Comparison of ENCODE assay signal across 8 cellular contexts in the genomic region with DNA sequence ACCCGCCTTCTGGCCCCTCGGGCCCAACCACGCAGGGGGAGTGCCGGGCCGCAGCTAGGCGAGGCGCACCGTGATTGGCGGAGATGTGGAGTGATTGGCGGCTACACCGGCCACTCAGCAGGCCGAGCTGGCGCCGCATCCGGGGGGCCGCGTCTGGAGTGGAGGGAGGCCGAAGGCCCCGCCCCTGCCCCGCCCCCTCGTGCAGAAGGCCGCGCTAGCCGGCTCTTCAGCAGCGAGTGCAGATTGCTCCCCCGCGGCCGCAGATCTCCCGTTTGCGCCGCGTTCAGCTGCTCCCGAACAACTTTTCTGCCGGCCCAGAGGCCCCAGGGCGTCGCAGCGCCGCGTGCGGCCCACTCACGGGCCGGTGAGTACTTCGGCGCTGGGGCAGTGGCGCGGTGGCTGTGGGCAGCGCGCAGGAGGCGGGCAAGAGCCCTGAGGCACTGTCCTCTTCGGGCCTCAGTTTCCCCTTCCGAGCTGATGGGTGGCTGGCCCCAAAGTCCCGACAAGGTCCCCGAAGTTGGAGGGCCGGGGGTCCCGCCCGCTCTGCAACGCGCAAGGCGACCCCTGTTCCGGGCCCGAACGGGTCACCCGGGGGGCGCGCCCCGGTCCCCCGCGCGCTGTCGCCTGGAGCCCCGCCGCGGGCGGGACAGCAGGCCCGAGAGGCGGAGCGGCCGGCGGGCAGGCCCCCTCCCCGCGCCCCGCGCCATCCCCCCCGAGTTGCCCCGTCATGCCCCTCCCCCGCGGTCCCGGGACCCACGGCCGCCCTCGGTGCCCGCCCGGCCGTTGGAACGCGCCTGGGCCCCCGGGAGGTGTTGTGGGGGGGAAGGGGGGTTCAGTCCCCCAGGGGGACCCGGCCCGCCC. TPM values are rescaled to one million over a fixed set of nuclear protein-coding genes. Genes with fewer than 3 reads are reported as not detected.
DNase-seq lines count a peak whose midpoint lies in the region; ATAC-seq and TF ChIP-seq lines count a peak whose summit lies in the region.

A gene with protein sequence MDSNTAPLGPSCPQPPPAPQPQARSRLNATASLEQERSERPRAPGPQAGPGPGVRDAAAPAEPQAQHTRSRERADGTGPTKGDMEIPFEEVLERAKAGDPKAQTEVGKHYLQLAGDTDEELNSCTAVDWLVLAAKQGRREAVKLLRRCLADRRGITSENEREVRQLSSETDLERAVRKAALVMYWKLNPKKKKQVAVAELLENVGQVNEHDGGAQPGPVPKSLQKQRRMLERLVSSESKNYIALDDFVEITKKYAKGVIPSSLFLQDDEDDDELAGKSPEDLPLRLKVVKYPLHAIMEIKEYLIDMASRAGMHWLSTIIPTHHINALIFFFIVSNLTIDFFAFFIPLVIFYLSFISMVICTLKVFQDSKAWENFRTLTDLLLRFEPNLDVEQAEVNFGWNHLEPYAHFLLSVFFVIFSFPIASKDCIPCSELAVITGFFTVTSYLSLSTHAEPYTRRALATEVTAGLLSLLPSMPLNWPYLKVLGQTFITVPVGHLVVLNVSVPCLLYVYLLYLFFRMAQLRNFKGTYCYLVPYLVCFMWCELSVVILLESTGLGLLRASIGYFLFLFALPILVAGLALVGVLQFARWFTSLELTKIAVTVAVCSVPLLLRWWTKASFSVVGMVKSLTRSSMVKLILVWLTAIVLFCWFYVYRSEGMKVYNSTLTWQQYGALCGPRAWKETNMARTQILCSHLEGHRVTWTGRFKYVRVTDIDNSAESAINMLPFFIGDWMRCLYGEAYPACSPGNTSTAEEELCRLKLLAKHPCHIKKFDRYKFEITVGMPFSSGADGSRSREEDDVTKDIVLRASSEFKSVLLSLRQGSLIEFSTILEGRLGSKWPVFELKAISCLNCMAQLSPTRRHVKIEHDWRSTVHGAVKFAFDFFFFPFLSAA (plus strand): TSS at position 200 of the 861 bp plus-strand sequence. CDS start 7,606 bp downstream, outside the sequence.

- H3K4me1 Mint-ChIP-seq in CD8-positive, alpha-beta T cell (ENCODE audit: low read depth), result peaks cover 20% of the 10 kb centered on the region

- peaks cover 13% of the 10 kb centered on the region for H3K4me1 ChIP-seq in CD8-positive, alpha-beta T cell (ENCODE audit: insufficient read depth, low read length)
- H3K4me1 ChIP-seq in mesendoderm (ENCODE audit: control insufficient read depth, low read depth, low read length), result peaks cover 2% of the 10 kb centered on the region

- POLR2A ChIA-PET in CD8-positive, alpha-beta T cell (lab: Charles Lee), result interaction anchor here (1.0 to 1.1 kb wide), 5 partner anchors 9 to 1889 kb away, joined by 3 to 6 read pairs (median 3); a partner anchor contains a TSS

- no peak within 1 kb of the TSS for H2BK5ac ChIP-seq in mesendoderm (ENCODE audit: low read length)

- peak within 1 kb of the TSS; percentile 90 for H3K9ac ChIP-seq in mesendoderm (ENCODE audit: low read length)

- intact Hi-C loops in CD8-positive, alpha-beta T cell (cut with DNase I, micrococcal nuclease), result loop anchor here (1.0 to 5.0 kb wide), 5 partner anchors 20 to 832 kb away; a partner anchor contains a TSS

- CTCF ChIA-PET in CD8-positive, alpha-beta T cell (lab: Charles Lee), result interaction anchor here (6.3 kb wide), 1 partner anchor 20 kb away, joined by 42 read pairs; no protein-coding TSS in a partner anchor

- peak within 1 kb of the TSS; percentile 71 for H3K4me2 ChIP-seq in mesendoderm (ENCODE audit: low read length)

- in situ Hi-C loops in endometrial microvascular endothelial cells (cut with HindIII; ENCODE audit: inconsistent ontology term, low pct_unique_long_range_greater_than_20kb, low sequenced_read_pairs), result no loop called here

- peak within 1 kb of the TSS; percentile 82 for H3K18ac ChIP-seq in mesendoderm (ENCODE audit: low read length)

- peaks cover 6% of the 10 kb centered on the region for H3K79me1 ChIP-seq in mesendoderm (ENCODE audit: low read length)

- H3K23ac ChIP-seq in mesendoderm (ENCODE audit: low read length), result peak within 1 kb of the TSS; percentile 3

- no peaks in the 10 kb centered on the region for H3K36me3 Mint-ChIP-seq in CD8-positive, alpha-beta T cell

- no peaks in the 10 kb centered on the region for H3K27me3 ChIP-seq in CD8-positive, alpha-beta T cell (ENCODE audit: insufficient read depth, low read length)
- H3K27me3 ChIP-seq in mesendoderm (ENCODE audit: insufficient read depth, low read length, poor library complexity), result no peaks in the 10 kb centered on the region

- no peak within 1 kb of the TSS for H2BK15ac ChIP-seq in mesendoderm (replicated peaks; ENCODE audit: low read depth)

- H3K79me2 ChIP-seq in mesendoderm (ENCODE audit: control insufficient read depth, insufficient read depth, low read length), result peaks cover 3% of the 10 kb centered on the region

- H3K4ac ChIP-seq in mesendoderm (ENCODE audit: low read depth, low read length), result peak within 1 kb of the TSS; percentile 78

- H3K4me3 Mint-ChIP-seq in CD8-positive, alpha-beta T cell, result peak within 1 kb of the TSS; percentile 87

- no peak within 1 kb of the TSS for H2BK120ac ChIP-seq in mesendoderm (ENCODE audit: low read depth, low read length)

- H4K5ac ChIP-seq in mesendoderm (ENCODE audit: low read length), result no peak within 1 kb of the TSS

- peak; percentile 98 for ATAC-seq in CD8-positive, alpha-beta T cell
- peak; percentile 100 for ATAC-seq in GM19468 (IDR thresholded peaks at IDR 0.05; ENCODE audit: extremely low read depth, unreplicated experiment)

- no peaks in the 10 kb centered on the region for H3K36me3 ChIP-seq in CD8-positive, alpha-beta T cell (ENCODE audit: insufficient read depth, low read length)
- H3K36me3 ChIP-seq in mesendoderm (ENCODE audit: control insufficient read depth, insufficient read depth, low read length), result no peaks in the 10 kb centered on the region

- WGBS in mesendoderm (ENCODE audit: extremely low coverage, insufficient coverage, low lambda C conversion rate), result no CpG with 5 or more reads among the region's 99 CpGs

- peak within 1 kb of the TSS; percentile 94 for H3K56ac ChIP-seq in mesendoderm (ENCODE audit: low read length)

- H3K9me3 ChIP-seq in CD8-positive, alpha-beta T cell (ENCODE audit: low read length), result no peaks in the 10 kb centered on the region

- H3K27ac ChIP-seq in CD8-positive, alpha-beta T cell (ENCODE audit: low read depth, low read length), result peak within 1 kb of the TSS; percentile 11
- no peak within 1 kb of the TSS for H3K27ac ChIP-seq in mesendoderm (ENCODE audit: low read depth, low read length)

- no peak for TF ChIP-seq CTCF in CD8-positive, alpha-beta T cell (IDR thresholded peaks at IDR 0.05)

- H3K27ac Mint-ChIP-seq in CD8-positive, alpha-beta T cell, result peak within 1 kb of the TSS; percentile 41

- no peak within 1 kb of the TSS for H4K8ac ChIP-seq in mesendoderm (ENCODE audit: low read depth, low read length)

- no peaks in the 10 kb centered on the region for H3K9me3 Mint-ChIP-seq in CD8-positive, alpha-beta T cell

- no peaks in the 10 kb centered on the region for H3K27me3 Mint-ChIP-seq in CD8-positive, alpha-beta T cell (ENCODE audit: low read depth)

- H3K4me3 ChIP-seq in CD8-positive, alpha-beta T cell (ENCODE audit: low read depth, low read length), result peak within 1 kb of the TSS; percentile 70
- H3K4me3 ChIP-seq in mesendoderm (ENCODE audit: low read length), result peak within 1 kb of the TSS; percentile 77

- H2AK5ac ChIP-seq in mesendoderm (ENCODE audit: low read length), result no peak within 1 kb of the TSS

- DNase-seq in CD8-positive, alpha-beta T cell, result peak; percentile 93 to 99 (median 97)
- DNase-seq in HS-27A (ENCODE audit: low read depth) (peak; percentile 70), mesendoderm (peak; percentile 99)
- DNase-seq in NK-92 treated with Interleukin-12 subunit alpha and Interleukin-12 subunit beta, amount 100 ng/mL, for 24 hours (lab: John Stamatoyannopoulos, UW), result peak; percentile 96
- peak; percentile 99 for DNase-seq in activated CD8-positive, alpha-beta memory T cell treated with anti-CD3 and anti-CD28 coated beads, Interleukin-2, amount 50 U/mL, for 48 hours
- DNase-seq in stimulated activated CD8-positive, alpha-beta memory T cell treated with anti-CD3 and anti-CD28 coated beads, Interleukin-12 subunit alpha, Interleukin-12 subunit beta, amount 100 ng/mL, for 4 hours (ENCODE audit: low read depth), result peak; percentile 97

RNA-seq across cellular contexts. Expression of the gene that starts here (rescaled TPM):
- 1 to 10 TPM; 1.2 to 1.8 TPM for total RNA-seq in CD8-positive, alpha-beta T cell
- 30.1 TPM for total RNA-seq in endometrial microvascular endothelial cells (ENCODE audit: inconsistent ontology term)
- polyA plus RNA-seq in mesendoderm (2013, experiment 1 of 2), result 23.7 TPM
- 21.6 TPM for polyA plus RNA-seq in mesendoderm (2013, experiment 2 of 2)

Comparison
In these comparisons a context has a peak if more than half of its experiments do, and no peak if none do; other contexts are left out.
1. RNA of the gene that starts here (total RNA-seq): 30.1 TPM in endometrial microvascular endothelial cells (single experiment); 1.2 to 1.8 TPM in CD8-positive, alpha-beta T cell; every median in the first group is over 10 times any median in the second.
2. Peak in every context shown above with its lines, with median percentiles within 50 percentile points of each other: DNase-seq.